1 cellular context compared by ENCODE assay signal in genomic region chr1:33004628-33005027, GRCh38.
TF ChIP-seq lines count a peak whose summit lies in the region.

No MANE protein-coding gene starts in this region.

TF ChIP-seq in HepG2, 621 proteins besides CTCF, POLR2A, EP300 and RAD21:
- TF ChIP-seq PATZ1 (CRISPR knock-in tag; IDR thresholded peaks at IDR 0.05) (no peak), ATF7 (IDR thresholded peaks at IDR 0.05) (no peak), ATF7 (CRISPR knock-in tag; IDR thresholded peaks at IDR 0.05) (no peak), YY1 (IDR thresholded peaks at IDR 0.05; ENCODE audit: insufficient read depth, insufficient replicate concordance, low read depth, low read length) (no peak)
TF ChIP-seq in HepG2: peak in this region for 0.
